Comparison of ENCODE assay signal across 8 cellular contexts in genomic region chr5:127705120-127705892, GRCh38. TPM values are rescaled to one million over a fixed set of nuclear protein-coding genes. Genes with fewer than 3 reads are reported as not detected.
DNase-seq lines count a peak whose midpoint lies in the region; ATAC-seq, FAIRE-seq and TF ChIP-seq lines count a peak whose summit lies in the region.

No MANE protein-coding gene starts in this region.

- no peaks in the 10 kb centered on the region for H3K79me2 ChIP-seq in astrocyte (ENCODE audit: insufficient read depth, low read length)

- H3K27me3 ChIP-seq in astrocyte (ENCODE audit: insufficient read depth, low read length) (no peaks in the 10 kb centered on the region), H7 (ENCODE audit: control insufficient read depth, insufficient read depth, low read length) (no peaks in the 10 kb centered on the region)

- H3K36me3 ChIP-seq in astrocyte (ENCODE audit: insufficient read depth, low read length) (no peaks in the 10 kb centered on the region), H7 (replicated peaks; ENCODE audit: control insufficient read depth, insufficient read depth, low read length) (no peaks in the 10 kb centered on the region)

- no peaks in the 10 kb centered on the region for H3K9me3 Mint-ChIP-seq in astrocyte (ENCODE audit: unreplicated experiment)

- H4K20me1 ChIP-seq in astrocyte (ENCODE audit: insufficient read depth, low read length), result no peaks in the 10 kb centered on the region

- H3K9ac ChIP-seq in astrocyte (ENCODE audit: low read length), result no peak overlapping the region

- peak; percentile 49 for ATAC-seq in HG03442 (IDR thresholded peaks at IDR 0.05; ENCODE audit: unreplicated experiment)

- no peak overlapping the region for H3K4me3 Mint-ChIP-seq in astrocyte (ENCODE audit: unreplicated experiment)

- H3K9me3 ChIP-seq in astrocyte (ENCODE audit: insufficient read depth, low read depth, low read length), result no peaks in the 10 kb centered on the region

- peak overlapping the region; percentile 81 for H3K27ac Mint-ChIP-seq in astrocyte (ENCODE audit: unreplicated experiment)

- H3K4me1 Mint-ChIP-seq in astrocyte (ENCODE audit: low read depth, unreplicated experiment), result peaks cover 22% of the 10 kb centered on the region

- TF ChIP-seq CTCF in astrocyte (IDR thresholded peaks at IDR 0.05; ENCODE audit: insufficient read depth, low read depth, low read length), result no peak

- peaks cover 4% of the 10 kb centered on the region for H3K4me1 ChIP-seq in astrocyte (ENCODE audit: insufficient read depth, low read length)

- no peaks in the 10 kb centered on the region for H3K27me3 Mint-ChIP-seq in astrocyte (ENCODE audit: low read depth, unreplicated experiment)

- H3K4me3 ChIP-seq in astrocyte (ENCODE audit: insufficient read depth, low read depth, low read length) (no peak overlapping the region), H7 (ENCODE audit: insufficient read depth, low read depth, low read length) (no peak overlapping the region)

- H3K27ac ChIP-seq in astrocyte (ENCODE audit: low read depth, low read length), result no peak overlapping the region

- FAIRE-seq in astrocyte (lab: Jason Lieb, UNC), result peak; percentile 20

- peak; percentile 39 for DNase-seq in COLO829 (ENCODE audit: low spot score)
- DNase-seq in astrocyte (ENCODE audit: low read depth), result peak; percentile 70
- peak; percentile 73 for DNase-seq in kidney tubule cell (ENCODE audit: low spot score)
- no peak for DNase-seq in H7
- DNase-seq in mesenteric fat pad (ENCODE audit: low spot score), result no peak
- DNase-seq in globus pallidus (ENCODE audit: low spot score), result no peak
- DNase-seq in hippocampal formation (lab: John Stamatoyannopoulos, UW), result no peak

- peak overlapping the region; percentile 37 for H3K4me2 ChIP-seq in astrocyte (ENCODE audit: low read length)

- H2AFZ ChIP-seq in astrocyte (ENCODE audit: low read depth, low read length), result no peak overlapping the region

- H3K36me3 Mint-ChIP-seq in astrocyte (ENCODE audit: low read depth, unreplicated experiment), result no peaks in the 10 kb centered on the region

RNA-seq across cellular contexts. Expression of gene CCDC192, which starts 2.1 kb away (rescaled TPM):
- not detected in 2 replicates for total RNA-seq in astrocyte
- total RNA-seq in H7 (2014; rRNA removed; shearing (Covaris generic)), result 0.24 and 1.1 TPM in 2 replicates
- total RNA-seq in mesenteric fat pad, result 0.51 TPM

RNA-seq across cellular contexts. Expression of gene CTXN3, which starts 56.4 kb away (rescaled TPM):
- total RNA-seq in astrocyte, result not detected in 2 replicates
- total RNA-seq in H7 (2014; rRNA removed; shearing (Covaris generic)), result not detected in 2 replicates
- total RNA-seq in mesenteric fat pad, result not detected

Comparison
In these comparisons a context has a peak if more than half of its experiments do, and no peak if none do; other contexts are left out.
1. DNase-seq: peak in COLO829 (single experiment), astrocyte (single experiment) and kidney tubule cell (single experiment); none in H7 (single experiment), mesenteric fat pad (single experiment), globus pallidus (single experiment) and hippocampal formation (0 of 2).